9 cellular contexts compared by ENCODE assay signal in the genomic region with DNA sequence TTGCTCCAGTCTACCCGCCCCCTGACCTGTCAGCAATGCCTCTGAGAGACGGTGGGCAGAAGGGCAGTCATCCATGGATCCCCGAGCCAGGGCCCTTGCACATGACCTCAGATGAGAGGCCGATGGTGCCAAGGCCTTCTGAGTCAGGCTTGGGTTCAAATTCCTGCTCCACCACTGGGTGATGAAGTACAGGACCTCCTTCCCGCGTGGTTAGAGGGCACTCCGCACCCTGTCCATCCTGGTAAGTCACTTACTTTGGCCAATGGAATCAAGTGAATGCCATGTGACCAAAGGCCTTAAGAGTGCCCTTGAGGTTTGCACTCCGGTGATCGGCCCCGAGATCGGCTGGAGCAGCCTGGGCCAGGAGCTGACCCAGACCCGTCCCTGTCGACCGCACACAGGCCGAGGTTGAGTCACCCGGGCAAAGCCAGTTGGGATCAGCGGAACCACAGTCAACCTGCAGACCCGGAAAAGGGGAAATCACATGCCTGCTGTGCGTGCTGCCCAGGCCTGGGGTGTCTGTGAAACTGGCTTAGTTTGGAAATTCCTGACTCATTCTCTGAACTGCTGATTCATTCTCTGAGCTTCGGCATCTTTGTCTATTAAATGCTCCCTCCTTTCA. TPM values are rescaled to one million over a fixed set of nuclear protein-coding genes. Genes with fewer than 3 reads are reported as not detected.
DNase-seq lines count a peak whose midpoint lies in the region; ATAC-seq and TF ChIP-seq lines count a peak whose summit lies in the region.
"Had no signal": no experiment of that assay in that cellular context is flagged by ENCODE, and none has a peak within 500 bp of the region (broad histone marks: within the 10 kb centered on the region; RNA-seq: fewer than 3 reads in every experiment).

No MANE protein-coding gene starts in this region.

- H4K20me1 ChIP-seq in OCI-LY7 (ENCODE audit: insufficient read depth, low read length), result no peaks in the 10 kb centered on the region

- H3K9me2 ChIP-seq in OCI-LY7 (ENCODE audit: insufficient read depth, low read length), result no peaks in the 10 kb centered on the region

- H2AFZ ChIP-seq in OCI-LY7 (ENCODE audit: low read length), result no peak overlapping the region

- H3K27me3 Mint-ChIP-seq in naive thymus-derived CD4-positive, alpha-beta T cell, result peaks cover 0 to 2% (median 0%) of the 10 kb centered on the region in 5 donors
- no peaks in the 10 kb centered on the region for H3K27me3 Mint-ChIP-seq in activated T-cell treated with anti-CD3 and anti-CD28 coated beads, Interleukin-2, amount 50 U/mL, for 72 hours (ENCODE audit: low read depth)

- no peak for TF ChIP-seq POLR2A in NB4 (IDR thresholded peaks at IDR 0.05; ENCODE audit: extremely low read depth, insufficient read length)

- H3K4me3 Mint-ChIP-seq in naive thymus-derived CD4-positive, alpha-beta T cell, result no peak overlapping the region
- H3K4me3 Mint-ChIP-seq in activated T-cell treated with anti-CD3 and anti-CD28 coated beads, Interleukin-2, amount 50 U/mL, for 72 hours, result no peak overlapping the region

- H3K27ac ChIP-seq in naive thymus-derived CD4-positive, alpha-beta T cell (ENCODE audit: low read depth, low read length), result no peak overlapping the region
- no peak overlapping the region for H3K27ac ChIP-seq in OCI-LY7 (ENCODE audit: low read depth, low read length, poor library complexity, severe bottlenecking)
- H3K27ac ChIP-seq: ovary had no signal

- H3K9me3 ChIP-seq in naive thymus-derived CD4-positive, alpha-beta T cell (ENCODE audit: control insufficient read depth in 2 of 3, low read length in 3 of 3), result no peaks in the 10 kb centered on the region
- H3K9me3 ChIP-seq in OCI-LY7 (ENCODE audit: low read length), result peaks cover 7% of the 10 kb centered on the region; the same call in 1 of the 2 replicates
- H3K9me3 ChIP-seq: ovary had no signal

- peaks cover 0 to 1% (median 0%) of the 10 kb centered on the region in 7 donors for H3K4me1 Mint-ChIP-seq in naive thymus-derived CD4-positive, alpha-beta T cell
- H3K4me1 Mint-ChIP-seq in activated T-cell treated with anti-CD3 and anti-CD28 coated beads, Interleukin-2, amount 50 U/mL, for 72 hours (ENCODE audit: low read depth), result peaks cover 14% of the 10 kb centered on the region

- TF ChIP-seq CTCF in NB4 (IDR thresholded peaks at IDR 0.05; ENCODE audit: low read depth, low read length) (no peak), choroid plexus epithelial cell (conservative IDR thresholded peaks at IDR 0.05; ENCODE audit: low read depth, low read length) (no peak), OCI-LY7 (conservative IDR thresholded peaks at IDR 0.05; ENCODE audit: low read length) (no peak), GM20000 (IDR thresholded peaks at IDR 0.05; ENCODE audit: extremely low read depth, missing control alignments) (no peak)

- DNase-seq in Daoy (ENCODE audit: low read depth) (peak; percentile 93), NB4 (ENCODE audit: low read depth) (peak; percentile 59), choroid plexus epithelial cell (ENCODE audit: low read depth) (peak; percentile 83), OCI-LY7 (ENCODE audit: low spot score) (no peak), GM20000 (ENCODE audit: low spot score) (no peak)
- DNase-seq in naive thymus-derived CD4-positive, alpha-beta T cell, result no peak
- no peak for DNase-seq in activated T-cell treated with anti-CD3 and anti-CD28 coated beads, Interleukin-2, amount 50 U/mL, for 72 hours

- intact Hi-C loops in naive thymus-derived CD4-positive, alpha-beta T cell (cut with micrococcal nuclease), result no loop called here
- intact Hi-C loops in OCI-LY7 (cut with micrococcal nuclease; ENCODE audit: unreplicated experiment), result no loop called here

- BruUV-seq in OCI-LY7 (replicated peaks; lab: Mats Ljungman, UMichigan), result no TSS peak

- CTCF ChIA-PET in naive thymus-derived CD4-positive, alpha-beta T cell (lab: Charles Lee), result interaction anchor here (0.6 kb wide), 1 partner anchor 95 kb away, joined by 3 read pairs; no protein-coding TSS in a partner anchor
- CTCF ChIA-PET in OCI-LY7 (lab: Charles Lee; ENCODE audit: unreplicated experiment), result no interaction called here

- peaks cover 0 to 3% of the 10 kb centered on the region in 2 donors for H3K4me1 ChIP-seq in naive thymus-derived CD4-positive, alpha-beta T cell (ENCODE audit: control insufficient read depth in 2 of 2, insufficient read depth in 2 of 2, low read length in 2 of 2)
- H3K4me1 ChIP-seq in OCI-LY7 (ENCODE audit: insufficient read depth, low read length, poor library complexity, severe bottlenecking), result peaks cover 32% of the 10 kb centered on the region

- H3K27me3 ChIP-seq in naive thymus-derived CD4-positive, alpha-beta T cell (ENCODE audit: control insufficient read depth in 2 of 2, insufficient read depth in 2 of 2, low read length in 2 of 2), result no peaks in the 10 kb centered on the region
- H3K27me3 ChIP-seq: ovary had no signal

- H3K9me3 Mint-ChIP-seq in naive thymus-derived CD4-positive, alpha-beta T cell, result peaks cover 0 to 7% (median 5%) of the 10 kb centered on the region in 11 donors
- H3K9me3 Mint-ChIP-seq in activated T-cell treated with anti-CD3 and anti-CD28 coated beads, Interleukin-2, amount 50 U/mL, for 72 hours, result peaks cover 3 to 7% of the 10 kb centered on the region in 2 donors

- no peaks in the 10 kb centered on the region for H3K79me2 ChIP-seq in OCI-LY7 (ENCODE audit: insufficient read depth, low read depth, low read length)

- no peak overlapping the region for H3K27ac Mint-ChIP-seq in naive thymus-derived CD4-positive, alpha-beta T cell
- H3K27ac Mint-ChIP-seq in activated T-cell treated with anti-CD3 and anti-CD28 coated beads, Interleukin-2, amount 50 U/mL, for 72 hours, result no peak overlapping the region

- peaks cover 0 to 4% (median 0%) of the 10 kb centered on the region in 5 donors for H3K36me3 Mint-ChIP-seq in naive thymus-derived CD4-positive, alpha-beta T cell
- H3K36me3 Mint-ChIP-seq in activated T-cell treated with anti-CD3 and anti-CD28 coated beads, Interleukin-2, amount 50 U/mL, for 72 hours (ENCODE audit: insufficient read depth in 2 of 2), result peaks cover 4% of the 10 kb centered on the region in 2 donors

- H3K4me3 ChIP-seq in NB4 (ENCODE audit: low read depth, low read length) (no peak overlapping the region), choroid plexus epithelial cell (ENCODE audit: low read depth, low read length) (no peak overlapping the region), OCI-LY7 (ENCODE audit: low read depth, low read length, poor library complexity, severe bottlenecking) (no peak overlapping the region)
- no peak overlapping the region for H3K4me3 ChIP-seq in naive thymus-derived CD4-positive, alpha-beta T cell (ENCODE audit: low read length)
- H3K4me3 ChIP-seq: ovary had no signal

- no peaks in the 10 kb centered on the region for H3K36me3 ChIP-seq in naive thymus-derived CD4-positive, alpha-beta T cell (ENCODE audit: control insufficient read depth in 2 of 3, insufficient read depth in 3 of 3, low read length in 3 of 3)
- H3K36me3 ChIP-seq in OCI-LY7 (ENCODE audit: insufficient read depth, low read length), result no peaks in the 10 kb centered on the region
- H3K36me3 ChIP-seq: ovary had no signal

- POLR2A ChIA-PET in naive thymus-derived CD4-positive, alpha-beta T cell (lab: Charles Lee), result no interaction called here
- POLR2A ChIA-PET in OCI-LY7 (lab: Charles Lee), result no interaction called here

- H3K4me2 ChIP-seq in OCI-LY7 (ENCODE audit: low read length), result no peak overlapping the region

- peak; percentile 46 for ATAC-seq in naive thymus-derived CD4-positive, alpha-beta T cell
- no peak for ATAC-seq in HG02571 (IDR thresholded peaks at IDR 0.05; ENCODE audit: unreplicated experiment)
- ATAC-seq in activated T-cell treated with anti-CD3 and anti-CD28 coated beads, Interleukin-2, amount 50 U/mL, for 72 hours (replicated peaks in 1 of 2), result no peak

RNA-seq across cellular contexts. Expression of gene RTL6, which starts 48.9 kb away (rescaled TPM):
- 23.6 and 30.8 TPM in 2 replicates for total RNA-seq in Daoy (2014; rRNA removed; shearing (Covaris generic))
- total RNA-seq in naive thymus-derived CD4-positive, alpha-beta T cell, result 10 to 100 TPM in 1 of 5 experiments, 1 to 10 TPM in 4; 6.8 to 10.2 (median 8.7) TPM
- 1 to 10 TPM; 1.0 to 4.5 TPM for polyA plus RNA-seq in naive thymus-derived CD4-positive, alpha-beta T cell
- 8.7 and 9.8 TPM in 2 replicates for total RNA-seq in OCI-LY7 (2014; rRNA removed; shearing (Covaris generic))
- total RNA-seq in OCI-LY7 (2022), result 10.6 and 12.3 TPM in 2 replicates
- total RNA-seq in activated T-cell treated with anti-CD3 and anti-CD28 coated beads, Interleukin-2, amount 50 U/mL, for 72 hours, result 10 to 100 TPM; 11.9 to 12.9 TPM

Comparison
In these comparisons a context has a peak if more than half of its experiments do, and no peak if none do; other contexts are left out.
1. DNase-seq: peak in Daoy (single experiment), NB4 (single experiment) and choroid plexus epithelial cell (single experiment); none in naive thymus-derived CD4-positive, alpha-beta T cell (0 of 9), OCI-LY7 (single experiment), GM20000 (single experiment) and activated T-cell treated with anti-CD3 and anti-CD28 coated beads, Interleukin-2, amount 50 U/mL, for 72 hours (0 of 2).